ENCODE assay signal across 8 cellular contexts in the genomic region with DNA sequence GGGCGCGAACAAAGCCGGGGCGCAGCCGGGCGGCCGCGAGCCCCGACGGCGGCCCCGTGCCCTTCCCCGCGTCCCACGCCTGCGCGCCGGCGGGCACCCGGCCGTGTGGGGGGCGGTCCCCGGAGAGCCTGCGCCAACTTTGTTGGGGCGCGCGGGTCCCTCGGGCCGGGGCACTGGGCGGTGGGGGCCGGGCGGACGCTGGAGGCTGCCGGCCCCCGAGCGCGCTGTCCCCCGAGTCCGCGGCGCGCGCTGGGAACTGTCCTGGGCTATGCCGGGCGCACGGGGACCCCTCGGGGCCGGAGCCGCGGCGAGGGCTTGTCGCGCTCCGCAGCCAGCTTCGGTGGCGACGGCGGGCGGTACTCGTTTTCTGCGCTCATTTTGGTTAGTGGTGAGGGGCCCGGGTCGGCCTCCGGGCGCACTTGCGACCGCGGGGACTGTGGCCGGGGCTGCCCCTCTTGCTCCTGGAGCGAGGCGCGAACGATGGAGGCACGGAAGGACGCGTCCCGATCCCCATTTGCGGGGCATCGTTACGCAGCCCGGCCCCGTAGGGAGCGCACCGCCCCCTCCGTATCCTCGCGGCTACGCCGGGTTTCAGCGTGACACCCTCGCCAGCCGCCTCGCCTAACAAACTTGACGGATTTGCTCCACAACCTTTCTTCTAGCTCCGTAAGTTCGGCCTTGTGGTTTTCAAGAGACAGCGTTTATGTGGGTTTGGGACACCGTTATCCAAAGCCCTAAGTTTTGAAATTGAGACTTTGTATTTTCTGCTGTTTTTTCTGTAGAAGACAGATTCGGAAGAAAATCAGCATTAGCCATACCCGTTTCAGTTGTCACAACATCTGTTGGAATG. TPM values are rescaled to one million over a fixed set of nuclear protein-coding genes. Genes with fewer than 3 reads are reported as not detected.
DNase-seq lines count a peak whose midpoint lies in the region; ATAC-seq, FAIRE-seq and TF ChIP-seq lines count a peak whose summit lies in the region.

No MANE protein-coding gene starts in this region.

- H2AFZ ChIP-seq in K562 (ENCODE audit: low read depth, low read length) = peak overlapping the region; percentile 69

- peaks cover 55% of the 10 kb centered on the region for H3K36me3 ChIP-seq in K562 (ENCODE audit: control insufficient read depth, insufficient read depth, low read length)
- H3K36me3 ChIP-seq in skeletal muscle tissue (ENCODE audit: control insufficient read depth in 3 of 3, insufficient read depth in 3 of 3, low read length in 3 of 3) = peaks cover 15 to 20% (median 16%) of the 10 kb centered on the region in 3 donors

- peaks cover 49% of the 10 kb centered on the region for H4K20me1 ChIP-seq in K562 (replicated peaks; ENCODE audit: control insufficient read depth, insufficient read depth, low read length)

- no peak for TF ChIP-seq EP300 in K562 (IDR thresholded peaks at IDR 0.05; ENCODE audit: low read length)

- BruUV-seq in K562 (replicated peaks; lab: Mats Ljungman, UMichigan) = no TSS peak

- in situ Hi-C loops in K562 (cut with MboI) = no loop called here

- peaks cover 93% of the 10 kb centered on the region for H3K79me2 ChIP-seq in K562 (ENCODE audit: control insufficient read depth, insufficient read depth, low read length)

- POLR2A ChIA-PET in T-cell (lab: Charles Lee) = interaction anchor here in 1 of 2 donors (0.6 kb wide), 1 partner anchor 44 kb away, joined by 5 read pairs; no protein-coding TSS in a partner anchor
- POLR2A ChIA-PET in K562 (lab: Yijun Ruan, JAX) = interaction anchor here (0.5 to 1.0 kb wide), 5 partner anchors 9 to 32 kb away, joined by 3 to 6 read pairs (median 3); no protein-coding TSS in a partner anchor

- H3K4me2 ChIP-seq in K562 (ENCODE audit: insufficient read depth, low read length) = peak overlapping the region; percentile 80

- H3K27me3 ChIP-seq in K562 (ENCODE audit: control insufficient read depth in 2 of 2, insufficient read depth in 2 of 2, low read length in 2 of 2) (no peaks in the 10 kb centered on the region), skeletal muscle tissue (ENCODE audit: control insufficient read depth in 3 of 3, insufficient read depth in 3 of 3, low read length in 3 of 3) (no peaks in the 10 kb centered on the region)

- H3K4me1 ChIP-seq in K562 (replicated peaks in 1 of 2; ENCODE audit: control insufficient read depth in 2 of 2, insufficient read depth in 2 of 2, low read length in 2 of 2) (peaks cover 33 to 64% of the 10 kb centered on the region in 2 experiments; a peak in 4 of 5 replicates), skeletal muscle tissue (ENCODE audit: control insufficient read depth in 3 of 3, insufficient read depth in 3 of 3, low read length in 3 of 3) (peaks cover 35 to 61% (median 54%) of the 10 kb centered on the region in 3 donors)

- H3K4me3 ChIP-seq in K562 (peak overlapping the region; percentile 89), iPS-18c (ENCODE audit: insufficient read depth, low read depth, low read length) (peak overlapping the region; percentile 70), skeletal muscle tissue (ENCODE audit: low read length in 3 of 3) (peak overlapping the region; percentile 80 to 83 (median 80))

- H3K36me3 Mint-ChIP-seq in T-cell = peaks cover 11% of the 10 kb centered on the region

- ATAC-seq in GM19351 (IDR thresholded peaks at IDR 0.05; ENCODE audit: unreplicated experiment) = peak; percentile 30
- ATAC-seq in T-cell (replicated peaks in 1 of 4) = peak in 3 of 4 experiments; percentile 1 to 7 (median 4)
- ATAC-seq in K562 = peak; percentile 69

- no peak for TF ChIP-seq CTCF in K562 (IDR thresholded peaks at IDR 0.05 in 2 of 3, conservative IDR thresholded peaks at IDR 0.05 in 1 of 3; ENCODE audit: insufficient read depth in 2 of 3, low read depth in 1 of 3, low read length in 3 of 3)

- DNase-seq in CD1c-positive myeloid dendritic cell (ENCODE audit: extremely low spot score) = peak; percentile 73
- DNase-seq in HPDE6-E6E7 (ENCODE audit: extremely low spot score) = peak; percentile 78
- DNase-seq in T-cell = peak in 20 of 34 experiments; percentile 16 to 57 (median 29)
- peak; percentile 48 to 77 (median 66) for DNase-seq in K562 (ENCODE audit: extremely low read depth in 1 of 4, low spot score in 3 of 4)
- no peak for DNase-seq in NCI-H446 treated with DMSO at 0.1 percent for 48 hours (lab: John Stamatoyannopoulos, UW)

- H3K27me3 Mint-ChIP-seq in T-cell = no peaks in the 10 kb centered on the region

- H3K4me1 Mint-ChIP-seq in T-cell = peaks cover 50 to 60% (median 58%) of the 10 kb centered on the region in 3 donors

- peak overlapping the region; percentile 79 to 87 (median 84) for H3K4me3 Mint-ChIP-seq in T-cell

- intact Hi-C loops in K562 (cut with micrococcal nuclease) = loop anchor here (5.0 to 10.0 kb wide), 4 partner anchors 77 to 241 kb away; a partner anchor contains a TSS

- H3K27ac Mint-ChIP-seq in T-cell = peak overlapping the region; percentile 66 to 84

- CTCF ChIA-PET in T-cell (lab: Charles Lee) = interaction anchor here in 1 of 2 donors (0.5 kb wide), 1 partner anchor 58 kb away, joined by 3 read pairs; no protein-coding TSS in a partner anchor
- CTCF ChIA-PET in K562 (lab: Yijun Ruan, JAX; ENCODE audit: low intra/inter-chr PET ratio) = no interaction called here

- FAIRE-seq in K562 (lab: Jason Lieb, UNC) = peak; percentile 79

- no peak for TF ChIP-seq POLR2A in K562 (conservative IDR thresholded peaks at IDR 0.05)

- H3K27ac ChIP-seq in K562 (ENCODE audit: extremely low read depth, low read depth, low read length) (peak overlapping the region; percentile 64), skeletal muscle tissue (ENCODE audit: low read depth, low read length) (peak overlapping the region; percentile 61)

- H3K9ac ChIP-seq in K562 (ENCODE audit: insufficient read depth in 1 of 2, low read depth in 2 of 2, low read length in 2 of 2) = peak overlapping the region; percentile 90 to 93
- H3K9ac ChIP-seq in skeletal muscle tissue (ENCODE audit: low read depth in 1 of 3, low read length in 3 of 3) = peak overlapping the region; percentile 76 to 96 (median 83)

- no peaks in the 10 kb centered on the region for H3K9me3 Mint-ChIP-seq in T-cell

- H3K9me1 ChIP-seq in K562 (ENCODE audit: control insufficient read depth, insufficient read depth, low read length) = peaks cover 3% of the 10 kb centered on the region

- H3K9me3 ChIP-seq in K562 (replicated peaks; ENCODE audit: control insufficient read depth, insufficient read depth, low read depth, low read length) = no peaks in the 10 kb centered on the region
- no peaks in the 10 kb centered on the region for H3K9me3 ChIP-seq in iPS-18c (ENCODE audit: control insufficient read depth, insufficient read depth, low read length)
- no peaks in the 10 kb centered on the region for H3K9me3 ChIP-seq in skeletal muscle tissue (ENCODE audit: control insufficient read depth in 3 of 3, low read length in 3 of 3)

- TF ChIP-seq RAD21 in K562 (CRISPR knock-in tag; conservative IDR thresholded peaks at IDR 0.05 in 1 of 2, IDR thresholded peaks at IDR 0.05 in 1 of 2) = no peak

- WGBS in K562 (ENCODE audit: insufficient coverage, low coverage, missing lambda C conversion rate) = under 1% methylated on average over 58 of the region's 100 CpGs

RNA-seq across cellular contexts. Expression of a gene that starts 0.6 kb away (rescaled TPM):
- 10 to 100 TPM; 14.6 to 23.6 (median 19.4) TPM for total RNA-seq in T-cell
- total RNA-seq in K562 (2011; cell fraction: chromatin; rRNA removed; ENCODE audit: low replicate concordance) = 73.1 and 90.7 TPM in 2 replicates
- 42.7 and 52.5 TPM in 2 replicates for total RNA-seq in K562 (2011; cell fraction: nucleolus; rRNA removed)
- total RNA-seq in K562 (2011; cell fraction: nucleoplasm; rRNA removed) = 50.7 and 61.9 TPM in 2 replicates
- total RNA-seq in K562 (2014; rRNA removed) = 17.5 and 22.4 TPM in 2 replicates
- 10.8 and 12.8 TPM in 2 replicates for total RNA-seq in K562 (2014; rRNA removed; fragmentation: Illumina TruSeq; extraction: Trizol)
- 15.1 and 15.2 TPM in 2 replicates for total RNA-seq in K562 (2015; rRNA removed; fragmentation: Illumina TruSeq; extraction: Trizol)
- 21.1 and 21.3 TPM in 2 replicates for total RNA-seq in K562 (2021)
- polyA plus RNA-seq in K562 (2011; rRNA removed) = 19.6 and 22.3 TPM in 2 replicates
- 20.5 and 44.1 TPM in 2 replicates for polyA plus RNA-seq in K562 (2011; cell fraction: cytosol; rRNA removed)
- polyA plus RNA-seq in K562 (2011; cell fraction: nucleus; rRNA removed) = 37.1 and 62.5 TPM in 2 replicates
- polyA plus RNA-seq in K562 (2012) = 15.5 and 18.1 TPM in 2 replicates
- 14.9 and 15.3 TPM in 2 replicates for polyA plus RNA-seq in K562 (2014; fragmentation: Illumina TruSeq; extraction: Trizol)
- polyA plus RNA-seq in K562 (2014; fragmentation: Nextera tagmentation; extraction: Ambion mirVana) = 1 to 10 TPM; 2.7 to 3.0 TPM
- polyA plus RNA-seq in K562 (2014; rRNA removed) = 28.3 and 32.6 TPM in 2 replicates
- 7.9 and 11.9 TPM in 2 replicates for polyA minus RNA-seq in K562 (2011; rRNA and poly(A)+ RNA removed)
- 13.6 and 15.9 TPM in 2 replicates for polyA minus RNA-seq in K562 (2011; cell fraction: cytosol; rRNA and poly(A)+ RNA removed)
- polyA minus RNA-seq in K562 (2011; cell fraction: nucleus; rRNA and poly(A)+ RNA removed) = 21.1 and 22.5 TPM in 2 replicates
- total RNA-seq in skeletal muscle tissue = 11.5 TPM

RNA-seq across cellular contexts. Expression of a gene that starts 1.0 kb away (rescaled TPM):
- 100 to 1,000 TPM; 136 to 233 (median 208) TPM for total RNA-seq in T-cell
- total RNA-seq in K562 (2011; cell fraction: chromatin; rRNA removed; ENCODE audit: low replicate concordance) = 103 and 137 TPM in 2 replicates
- total RNA-seq in K562 (2011; cell fraction: nucleolus; rRNA removed) = 121 and 134 TPM in 2 replicates
- total RNA-seq in K562 (2011; cell fraction: nucleoplasm; rRNA removed) = 107 and 114 TPM in 2 replicates
- total RNA-seq in K562 (2014; rRNA removed) = 490 and 510 TPM in 2 replicates
- 263 and 283 TPM in 2 replicates for total RNA-seq in K562 (2014; rRNA removed; fragmentation: Illumina TruSeq; extraction: Trizol)
- total RNA-seq in K562 (2015; rRNA removed; fragmentation: Illumina TruSeq; extraction: Trizol) = 289 and 308 TPM in 2 replicates
- 413 and 431 TPM in 2 replicates for total RNA-seq in K562 (2021)
- 404 and 422 TPM in 2 replicates for polyA plus RNA-seq in K562 (2011; rRNA removed)
- 449 and 653 TPM in 2 replicates for polyA plus RNA-seq in K562 (2011; cell fraction: cytosol; rRNA removed)
- polyA plus RNA-seq in K562 (2011; cell fraction: nucleus; rRNA removed) = 316 and 321 TPM in 2 replicates
- 293 and 411 TPM in 2 replicates for polyA plus RNA-seq in K562 (2012)
- 257 and 356 TPM in 2 replicates for polyA plus RNA-seq in K562 (2014; fragmentation: Illumina TruSeq; extraction: Trizol)
- 100 to 1,000 TPM; 303 to 393 TPM for polyA plus RNA-seq in K562 (2014; fragmentation: Nextera tagmentation; extraction: Ambion mirVana)
- polyA plus RNA-seq in K562 (2014; rRNA removed) = 472 and 507 TPM in 2 replicates
- polyA minus RNA-seq in K562 (2011; rRNA and poly(A)+ RNA removed) = 166 and 211 TPM in 2 replicates
- polyA minus RNA-seq in K562 (2011; cell fraction: cytosol; rRNA and poly(A)+ RNA removed) = 85.6 and 105 TPM in 2 replicates
- polyA minus RNA-seq in K562 (2011; cell fraction: nucleus; rRNA and poly(A)+ RNA removed) = 46.9 and 66.2 TPM in 2 replicates
- 121 TPM for total RNA-seq in skeletal muscle tissue

RNA-seq across cellular contexts. Expression of a gene that starts 21.9 kb away (rescaled TPM):
- total RNA-seq in T-cell = 10 to 100 TPM; 40.5 to 55.5 (median 54.4) TPM
- 47.0 and 71.4 TPM in 2 replicates for total RNA-seq in K562 (2011; cell fraction: chromatin; rRNA removed; ENCODE audit: low replicate concordance)
- total RNA-seq in K562 (2011; cell fraction: nucleolus; rRNA removed) = 35.4 and 42.2 TPM in 2 replicates
- total RNA-seq in K562 (2011; cell fraction: nucleoplasm; rRNA removed) = 57.3 and 73.7 TPM in 2 replicates
- total RNA-seq in K562 (2014; rRNA removed) = 20.2 and 24.8 TPM in 2 replicates
- 12.8 and 13.1 TPM in 2 replicates for total RNA-seq in K562 (2014; rRNA removed; fragmentation: Illumina TruSeq; extraction: Trizol)
- total RNA-seq in K562 (2015; rRNA removed; fragmentation: Illumina TruSeq; extraction: Trizol) = 21.2 and 21.8 TPM in 2 replicates
- 32.7 and 36.0 TPM in 2 replicates for total RNA-seq in K562 (2021)
- 22.6 and 25.8 TPM in 2 replicates for polyA plus RNA-seq in K562 (2011; rRNA removed)
- 19.5 and 43.4 TPM in 2 replicates for polyA plus RNA-seq in K562 (2011; cell fraction: cytosol; rRNA removed)
- polyA plus RNA-seq in K562 (2011; cell fraction: nucleus; rRNA removed) = 40.4 and 59.2 TPM in 2 replicates
- polyA plus RNA-seq in K562 (2012) = 25.9 and 36.4 TPM in 2 replicates
- polyA plus RNA-seq in K562 (2014; fragmentation: Illumina TruSeq; extraction: Trizol) = 19.5 and 25.0 TPM in 2 replicates
- polyA plus RNA-seq in K562 (2014; fragmentation: Nextera tagmentation; extraction: Ambion mirVana) = under 1 TPM; 0.66 to 0.83 TPM
- polyA plus RNA-seq in K562 (2014; rRNA removed) = 26.5 and 27.8 TPM in 2 replicates
- polyA minus RNA-seq in K562 (2011; rRNA and poly(A)+ RNA removed) = 16.3 and 20.9 TPM in 2 replicates
- 13.7 and 20.2 TPM in 2 replicates for polyA minus RNA-seq in K562 (2011; cell fraction: cytosol; rRNA and poly(A)+ RNA removed)
- 14.7 and 21.3 TPM in 2 replicates for polyA minus RNA-seq in K562 (2011; cell fraction: nucleus; rRNA and poly(A)+ RNA removed)
- total RNA-seq in skeletal muscle tissue = 53.8 TPM

RNA-seq across cellular contexts. Expression of a gene that starts 38.6 kb away (rescaled TPM):
- total RNA-seq in T-cell (10 to 100 TPM; 21.1 to 51.9 (median 44.1) TPM), K562 (2014; rRNA removed) (44.6 and 63.8 TPM in 2 replicates), K562 (2014; rRNA removed; fragmentation: Illumina TruSeq; extraction: Trizol) (21.5 and 21.7 TPM in 2 replicates), K562 (2015; rRNA removed; fragmentation: Illumina TruSeq; extraction: Trizol) (39.6 and 44.5 TPM in 2 replicates), K562 (2021) (65.1 and 67.5 TPM in 2 replicates), skeletal muscle tissue (10.4 TPM)
- total RNA-seq in K562 (2011; cell fraction: chromatin; rRNA removed; ENCODE audit: low replicate concordance) = 78.3 and 113 TPM in 2 replicates
- total RNA-seq in K562 (2011; cell fraction: nucleolus; rRNA removed) = 67.9 and 70.7 TPM in 2 replicates
- 77.2 and 104 TPM in 2 replicates for total RNA-seq in K562 (2011; cell fraction: nucleoplasm; rRNA removed)
- polyA plus RNA-seq in K562 (2011; rRNA removed) (32.3 and 33.1 TPM in 2 replicates), K562 (2014; fragmentation: Illumina TruSeq; extraction: Trizol) (53.9 and 66.5 TPM in 2 replicates), K562 (2014; fragmentation: Nextera tagmentation; extraction: Ambion mirVana) (1 to 10 TPM; 8.7 to 9.3 TPM), K562 (2014; rRNA removed) (58.9 and 67.2 TPM in 2 replicates)
- 43.6 and 66.7 TPM in 2 replicates for polyA plus RNA-seq in K562 (2011; cell fraction: cytosol; rRNA removed)
- 27.6 and 41.4 TPM in 2 replicates for polyA plus RNA-seq in K562 (2011; cell fraction: nucleus; rRNA removed)
- 35.8 and 52.8 TPM in 2 replicates for polyA plus RNA-seq in K562 (2012)
- 20.0 and 26.4 TPM in 2 replicates for polyA minus RNA-seq in K562 (2011; rRNA and poly(A)+ RNA removed)
- 21.5 and 30.5 TPM in 2 replicates for polyA minus RNA-seq in K562 (2011; cell fraction: cytosol; rRNA and poly(A)+ RNA removed)
- polyA minus RNA-seq in K562 (2011; cell fraction: nucleus; rRNA and poly(A)+ RNA removed) = 14.5 and 18.4 TPM in 2 replicates

Comparison
In these comparisons a context has a peak if more than half of its experiments do, and no peak if none do; other contexts are left out.
1. ATAC-seq: peak in every context shown above with its lines; median percentile 69 in K562; 30 in GM19351; 4 in T-cell.